ENCODE assay signal across 19 cellular contexts in the genomic region with DNA sequence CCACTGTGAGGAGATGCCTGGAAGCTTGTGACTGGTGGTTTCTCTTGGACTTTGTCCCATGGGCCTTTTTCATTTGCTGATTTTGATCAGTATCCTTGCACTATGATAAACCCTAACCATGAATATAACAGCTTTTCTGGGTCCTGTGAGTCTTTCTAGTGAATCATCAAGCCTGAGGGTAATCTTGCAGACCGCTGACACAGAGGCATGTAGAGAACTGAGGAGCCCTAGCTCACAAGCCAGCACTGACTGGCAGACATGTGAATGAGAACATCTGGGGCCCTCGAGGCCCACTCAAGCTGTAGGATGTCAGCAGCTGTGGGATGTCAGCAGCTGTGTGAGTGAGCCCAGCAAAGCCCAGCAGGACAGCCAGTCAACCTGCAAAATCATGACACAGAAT. TPM values are rescaled to one million over a fixed set of nuclear protein-coding genes. Genes with fewer than 3 reads are reported as not detected.
A peak's percentile ranks its signal among the peaks of the same experiment; 100 is the strongest.
DNase-seq lines count a peak whose midpoint lies in the region; ATAC-seq and TF ChIP-seq lines count a peak whose summit lies in the region.
"Had no signal": no experiment of that assay in that cellular context is flagged by ENCODE, and none has a peak within 500 bp of the region (broad histone marks: within the 10 kb centered on the region; RNA-seq: fewer than 3 reads in every experiment).

No MANE protein-coding gene starts in this region.

- no peaks in the 10 kb centered on the region for H3K9me3 ChIP-seq in T-helper 17 cell (ENCODE audit: control insufficient read depth, low read length, poor library complexity, severe bottlenecking)
- H3K9me3 ChIP-seq: gastrocnemius medialis, thoracic aorta had no signal

- ATAC-seq in GM18909 (IDR thresholded peaks at IDR 0.05; ENCODE audit: poor library complexity, unreplicated experiment) (no peak), T-helper 17 cell (no peak), HG02938 (IDR thresholded peaks at IDR 0.05; ENCODE audit: unreplicated experiment) (no peak)
- ATAC-seq: gastrocnemius medialis, right cardiac atrium had no signal

- H3K4me1 Mint-ChIP-seq in endothelial cell (ENCODE audit: unreplicated experiment) = no peaks in the 10 kb centered on the region
- H3K4me1 Mint-ChIP-seq in T-helper 17 cell = no peaks in the 10 kb centered on the region
- H3K4me1 Mint-ChIP-seq: CD4-positive, CD25-positive, alpha-beta regulatory T cell; neural progenitor cell had no signal

- TF ChIP-seq CTCF in fibroblast of the aortic adventitia (IDR thresholded peaks at IDR 0.05; ENCODE audit: insufficient read depth, low read length) (no peak), endothelial cell (IDR thresholded peaks at IDR 0.05; ENCODE audit: unreplicated experiment) (no peak)

- in situ Hi-C loops in SK-MEL-5 (cut with HindIII; ENCODE audit: low pct_unique_long_range_greater_than_20kb, low sequenced_read_pairs) = no loop called here

- H3K36me3 Mint-ChIP-seq in endothelial cell (ENCODE audit: low read depth, unreplicated experiment) (no peaks in the 10 kb centered on the region), T-helper 17 cell (ENCODE audit: low read depth) (no peaks in the 10 kb centered on the region)
- H3K36me3 Mint-ChIP-seq: CD4-positive, CD25-positive, alpha-beta regulatory T cell; neural progenitor cell had no signal

- no peak overlapping the region for H3K4me3 ChIP-seq in fibroblast of the aortic adventitia (ENCODE audit: low read depth, low read length)
- H3K4me3 ChIP-seq: gastrocnemius medialis, neural progenitor cell, thoracic aorta had no signal

- H3K27ac Mint-ChIP-seq in endothelial cell (ENCODE audit: unreplicated experiment) (no peak overlapping the region), T-helper 17 cell (no peak overlapping the region)
- H3K27ac Mint-ChIP-seq: CD4-positive, CD25-positive, alpha-beta regulatory T cell; neural progenitor cell had no signal

- no peaks in the 10 kb centered on the region for H3K9me3 Mint-ChIP-seq in endothelial cell (ENCODE audit: unreplicated experiment)
- H3K9me3 Mint-ChIP-seq: CD4-positive, CD25-positive, alpha-beta regulatory T cell had no signal

- no peak overlapping the region for H3K4me3 Mint-ChIP-seq in endothelial cell (ENCODE audit: unreplicated experiment)
- no peak overlapping the region for H3K4me3 Mint-ChIP-seq in T-helper 17 cell
- H3K4me3 Mint-ChIP-seq: CD4-positive, CD25-positive, alpha-beta regulatory T cell; neural progenitor cell had no signal

- peak; percentile 63 for DNase-seq in ELR (ENCODE audit: low read depth)
- peak; percentile 52 for DNase-seq in SK-MEL-5 (ENCODE audit: low read depth, low spot score)
- DNase-seq in fibroblast of the aortic adventitia (ENCODE audit: low read depth) = peak; percentile 20
- DNase-seq in renal cortical epithelial cell (ENCODE audit: low read depth) = peak; percentile 18
- DNase-seq in endothelial cell (ENCODE audit: low spot score) = no peak
- DNase-seq in T-helper 17 cell = no peak
- DNase-seq: activated gamma-delta T cell treated with Interleukin-2 at 50 U/mL for 16 hours; CD4-positive, CD25-positive, alpha-beta regulatory T cell; gastrocnemius medialis; GF-D8; HCEC 1CT; mesendoderm; NCI-H1092 treated with DMSO at 0.1 percent for 48 hours; right cardiac atrium; T-helper 1 cell had no signal

- H3K27me3 Mint-ChIP-seq in endothelial cell (ENCODE audit: unreplicated experiment) (no peaks in the 10 kb centered on the region), T-helper 17 cell (no peaks in the 10 kb centered on the region)
- H3K27me3 Mint-ChIP-seq: CD4-positive, CD25-positive, alpha-beta regulatory T cell had no signal

RNA-seq across cellular contexts. Expression of gene HMGB3, which starts 36.7 kb away (rescaled TPM):
- total RNA-seq in SK-MEL-5 (2014; rRNA removed; shearing (Covaris generic)) = 47.0 and 47.7 TPM in 2 replicates
- 34.5 and 35.2 TPM in 2 replicates for polyA plus RNA-seq in SK-MEL-5 (2015; cell fraction: cytosol; rRNA removed)
- 12.6 and 26.9 TPM in 2 replicates for polyA plus RNA-seq in SK-MEL-5 (2015; cell fraction: nucleus; rRNA removed)
- total RNA-seq in fibroblast of the aortic adventitia (ENCODE audit: low replicate concordance) (8.2 and 13.1 TPM in 2 replicates), renal cortical epithelial cell (16.5 and 31.6 TPM in 2 replicates), endothelial cell (ENCODE audit: unreplicated experiment) (104 TPM), T-helper 17 cell (1 to 10 TPM; 4.6 to 5.4 TPM)

Comparison
In these comparisons a context has a peak if more than half of its experiments do, and no peak if none do; other contexts are left out.
1. DNase-seq: peak in ELR (single experiment), SK-MEL-5 (single experiment), fibroblast of the aortic adventitia (single experiment) and renal cortical epithelial cell (single experiment); none in endothelial cell (single experiment) and T-helper 17 cell (0 of 3).